Comparison of ENCODE assay signal across 1 cellular context in genomic region chr9:34701769-34702736, GRCh38.
TF ChIP-seq lines count a peak whose summit lies in the region.

No MANE protein-coding gene starts in this region.

TF ChIP-seq in liver, 16 proteins besides CTCF, POLR2A, EP300 and RAD21 (continued from another document):
- TF ChIP-seq MAX (IDR thresholded peaks at IDR 0.05): peak; percentile 33
